11 cellular contexts compared by ENCODE assay signal in the genomic region with DNA sequence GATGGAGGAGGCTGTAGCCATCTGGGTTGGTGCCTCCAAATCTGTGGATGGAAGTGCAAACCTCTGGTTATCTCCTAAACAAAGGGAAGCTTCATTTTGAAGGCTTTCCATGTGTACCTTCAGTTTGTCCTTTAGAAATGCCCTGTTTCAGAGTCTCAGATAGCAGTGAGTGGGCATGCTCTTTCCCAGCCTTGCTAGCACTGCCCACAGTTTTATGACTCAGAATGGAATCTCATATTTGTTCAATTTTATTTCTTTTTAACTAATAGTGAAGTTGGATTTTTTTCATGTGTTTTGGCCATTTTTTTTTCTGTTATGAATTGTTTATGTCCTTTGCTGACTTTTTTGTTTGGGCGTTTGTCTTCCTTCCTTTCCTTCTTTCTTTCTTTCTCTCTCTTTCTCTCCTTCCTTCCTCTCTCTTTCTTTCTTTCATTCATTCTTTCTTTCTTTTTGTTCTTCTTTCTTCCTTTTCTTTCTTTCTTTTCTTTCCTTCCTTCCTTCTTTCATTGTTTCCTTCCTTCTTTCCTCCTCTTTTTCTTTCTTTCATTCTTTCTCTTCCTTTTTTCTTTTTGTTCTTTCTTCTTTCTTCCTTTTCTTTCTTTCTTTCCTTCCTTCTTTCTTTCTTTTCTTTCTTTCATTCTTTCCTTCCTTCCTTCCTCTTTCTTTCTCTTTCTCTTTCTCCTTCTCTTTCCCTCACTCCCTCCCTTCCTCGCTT. TPM values are rescaled to one million over a fixed set of nuclear protein-coding genes. Genes with fewer than 3 reads are reported as not detected.
A peak's percentile ranks its signal among the peaks of the same experiment; 100 is the strongest.
DNase-seq lines count a peak whose midpoint lies in the region; ATAC-seq and TF ChIP-seq lines count a peak whose summit lies in the region.
"Had no signal": no experiment of that assay in that cellular context is flagged by ENCODE, and none has a peak within 500 bp of the region (broad histone marks: within the 10 kb centered on the region; RNA-seq: fewer than 3 reads in every experiment).

No MANE protein-coding gene starts in this region.

- H3K4me3 ChIP-seq in duodenal mucosa (ENCODE audit: low read depth in 1 of 2, low read length in 2 of 2) = peak overlapping the region in 1 of 2 donors; percentile 58
- H3K4me3 ChIP-seq in stomach = no peak overlapping the region
- H3K4me3 ChIP-seq in psoas muscle = no peak overlapping the region
- H3K4me3 ChIP-seq: adrenal gland, sigmoid colon, thyroid gland had no signal

- no peak for ATAC-seq in activated T-cell treated with anti-CD3 and anti-CD28 coated beads, Interleukin-2, amount 50 U/mL, for 72 hours (replicated peaks in 1 of 2)
- no peak for ATAC-seq in activated T-cell treated with anti-CD3 and anti-CD28 coated beads, Interleukin-2, amount 50 U/mL, for 4 hours
- ATAC-seq in HG02981 (IDR thresholded peaks at IDR 0.05; ENCODE audit: unreplicated experiment) (no peak), psoas muscle (no peak)

- no peak for TF ChIP-seq POLR2A in stomach (IDR thresholded peaks at IDR 0.05)

- H3K9me3 ChIP-seq in duodenal mucosa (ENCODE audit: control insufficient read depth in 1 of 2, low read length in 2 of 2) (no peaks in the 10 kb centered on the region), stomach (no peaks in the 10 kb centered on the region), psoas muscle (no peaks in the 10 kb centered on the region)
- H3K9me3 ChIP-seq: adrenal gland, sigmoid colon, thyroid gland had no signal

- TF ChIP-seq CTCF in stomach (IDR thresholded peaks at IDR 0.05) (no peak), psoas muscle (IDR thresholded peaks at IDR 0.05) (no peak)

- H3K27me3 ChIP-seq in duodenal mucosa (ENCODE audit: control insufficient read depth in 1 of 2, insufficient read depth in 2 of 2, low read length in 2 of 2) = no peaks in the 10 kb centered on the region
- no peaks in the 10 kb centered on the region for H3K27me3 ChIP-seq in stomach
- no peaks in the 10 kb centered on the region for H3K27me3 ChIP-seq in psoas muscle (ENCODE audit: insufficient read depth in 3 of 3, low read length in 2 of 3)
- H3K27me3 ChIP-seq: adrenal gland, sigmoid colon, thyroid gland had no signal

- no peaks in the 10 kb centered on the region for H3K27me3 Mint-ChIP-seq in activated T-cell treated with anti-CD3 and anti-CD28 coated beads, Interleukin-2, amount 50 U/mL, for 72 hours (ENCODE audit: low read depth)
- no peaks in the 10 kb centered on the region for H3K27me3 Mint-ChIP-seq in activated T-cell treated with anti-CD3 and anti-CD28 coated beads, Interleukin-2, amount 50 U/mL, for 4 hours (ENCODE audit: low read depth)

- no peak for TF ChIP-seq EP300 in stomach (IDR thresholded peaks at IDR 0.05)

- intact Hi-C loops in stomach (cut with DNase I; ENCODE audit: low total_unique reads) = no loop called here
- intact Hi-C loops in psoas muscle (cut with DNase I) = no loop called here

- peaks cover 2% of the 10 kb centered on the region in 2 donors for H3K9me3 Mint-ChIP-seq in activated T-cell treated with anti-CD3 and anti-CD28 coated beads, Interleukin-2, amount 50 U/mL, for 72 hours
- H3K9me3 Mint-ChIP-seq in activated T-cell treated with anti-CD3 and anti-CD28 coated beads, Interleukin-2, amount 50 U/mL, for 4 hours = no peaks in the 10 kb centered on the region

- 65 to 94% (median 83%) methylated on average over 1 to 2 of the region's 2 CpGs for WGBS in stomach, 5 donors
- WGBS in psoas muscle, 3 donors = 86 to 89% (median 89%) methylated on average over 2 of the region's 2 CpGs

- peaks cover 54% of the 10 kb centered on the region for H3K4me1 Mint-ChIP-seq in activated T-cell treated with anti-CD3 and anti-CD28 coated beads, Interleukin-2, amount 50 U/mL, for 72 hours (ENCODE audit: low read depth)
- peaks cover 48% of the 10 kb centered on the region for H3K4me1 Mint-ChIP-seq in activated T-cell treated with anti-CD3 and anti-CD28 coated beads, Interleukin-2, amount 50 U/mL, for 4 hours (ENCODE audit: low read depth)

- peaks cover 0 to 2% of the 10 kb centered on the region in 2 donors for H3K36me3 Mint-ChIP-seq in activated T-cell treated with anti-CD3 and anti-CD28 coated beads, Interleukin-2, amount 50 U/mL, for 72 hours (ENCODE audit: insufficient read depth in 2 of 2)
- no peaks in the 10 kb centered on the region for H3K36me3 Mint-ChIP-seq in activated T-cell treated with anti-CD3 and anti-CD28 coated beads, Interleukin-2, amount 50 U/mL, for 4 hours (ENCODE audit: insufficient read depth)

- H3K4me1 ChIP-seq in duodenal mucosa (ENCODE audit: control insufficient read depth in 1 of 2, insufficient read depth in 2 of 2, low read length in 2 of 2) (peaks cover 26% of the 10 kb centered on the region in 2 donors), stomach (peaks cover 14 to 34% (median 30%) of the 10 kb centered on the region in 4 donors), psoas muscle (no peaks in the 10 kb centered on the region)

- no peak for DNase-seq in activated T-cell treated with anti-CD3 and anti-CD28 coated beads, Interleukin-2, amount 50 U/mL, for 72 hours
- DNase-seq in activated T-cell treated with anti-CD3 and anti-CD28 coated beads, Interleukin-2, amount 50 U/mL, for 4 hours = no peak
- peak; percentile 47 for DNase-seq in NCI-H226
- no peak for DNase-seq in stomach
- no peak for DNase-seq in T1000 (lab: John Stamatoyannopoulos, UW)
- DNase-seq in psoas muscle = no peak
- DNase-seq: thyroid gland had no signal

- no peak overlapping the region for H3K9ac ChIP-seq in duodenal mucosa (ENCODE audit: low read depth in 1 of 2, low read length in 2 of 2)

- peak overlapping the region; percentile 97 for H3K27ac Mint-ChIP-seq in activated T-cell treated with anti-CD3 and anti-CD28 coated beads, Interleukin-2, amount 50 U/mL, for 72 hours

- H3K27ac ChIP-seq in duodenal mucosa (ENCODE audit: low read depth, low read length) = peak overlapping the region; percentile 52
- peak overlapping the region in 4 of 5 donors; percentile 23 to 73 (median 64) for H3K27ac ChIP-seq in stomach
- H3K27ac ChIP-seq in psoas muscle = no peak overlapping the region
- H3K27ac ChIP-seq: sigmoid colon, thyroid gland had no signal

- no peaks in the 10 kb centered on the region for H3K36me3 ChIP-seq in duodenal mucosa (ENCODE audit: control insufficient read depth in 1 of 2, insufficient read depth in 2 of 2, low read length in 2 of 2)
- H3K36me3 ChIP-seq in stomach = no peaks in the 10 kb centered on the region
- H3K36me3 ChIP-seq in psoas muscle (ENCODE audit: insufficient read depth in 1 of 2, low read depth in 1 of 2) = no peaks in the 10 kb centered on the region
- H3K36me3 ChIP-seq: adrenal gland, thyroid gland had no signal

- peak overlapping the region; percentile 80 to 88 for H3K4me3 Mint-ChIP-seq in activated T-cell treated with anti-CD3 and anti-CD28 coated beads, Interleukin-2, amount 50 U/mL, for 72 hours
- no peak overlapping the region for H3K4me3 Mint-ChIP-seq in activated T-cell treated with anti-CD3 and anti-CD28 coated beads, Interleukin-2, amount 50 U/mL, for 4 hours

RNA-seq across cellular contexts. Expression of a gene that starts 25.6 kb away (rescaled TPM):
- total RNA-seq in activated T-cell treated with anti-CD3 and anti-CD28 coated beads, Interleukin-2, amount 50 U/mL, for 72 hours = 100 to 1,000 TPM in 1 of 2 donors, 10 to 100 TPM in 1; 44.5 to 102 TPM
- 10 to 100 TPM; 15.7 to 57.6 (median 36.6) TPM for total RNA-seq in activated T-cell treated with anti-CD3 and anti-CD28 coated beads, Interleukin-2, amount 50 U/mL, for 4 hours
- total RNA-seq in stomach (1 to 10 TPM in 3 of 5 donors, under 1 TPM in 1, not detected in 1; under 0.01 to 2.3 (median 1.4) TPM), psoas muscle (1 to 10 TPM; 1.6 to 3.4 (median 1.8) TPM)
- polyA plus RNA-seq in stomach (10 to 100 TPM in 1 of 3 donors, 1 to 10 TPM in 1, under 1 TPM in 1; 0.73 to 11.0 (median 1.4) TPM), psoas muscle (under 1 TPM; 0.33 to 0.72 (median 0.43) TPM)
